ENCODE assay signal across 8 cellular contexts in the genomic region with DNA sequence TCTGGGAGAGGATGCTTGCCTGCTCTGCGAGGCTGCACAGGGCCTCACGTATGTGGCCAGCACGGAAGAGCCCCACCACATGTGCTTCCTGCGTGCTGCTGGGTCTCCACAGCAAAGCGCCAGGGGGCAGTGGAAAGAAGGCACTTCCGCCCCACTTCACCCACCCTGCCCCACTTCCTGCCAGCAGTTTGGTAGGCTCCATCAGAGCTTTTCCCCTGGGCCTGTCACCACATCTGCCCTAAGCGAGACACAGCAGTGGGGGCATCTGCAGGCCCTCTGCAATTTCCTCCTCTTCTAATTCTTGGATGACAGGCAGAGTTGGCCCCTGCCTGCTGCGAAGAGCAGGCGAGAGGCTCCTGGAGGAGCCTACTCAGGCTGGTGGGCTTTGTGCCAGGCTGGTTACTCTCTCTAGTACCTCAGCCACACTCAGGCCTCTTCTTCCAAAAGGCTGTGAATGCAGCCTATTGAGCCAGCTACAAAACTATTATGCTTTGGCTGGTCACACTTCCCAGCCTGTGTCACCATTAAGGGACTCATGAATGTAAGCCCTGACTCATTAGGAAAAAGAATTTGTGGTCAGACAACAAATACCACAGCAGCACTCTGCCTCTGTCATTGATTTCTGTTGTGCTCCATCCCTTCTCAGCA.
DNase-seq lines count a peak whose midpoint lies in the region; ATAC-seq and TF ChIP-seq lines count a peak whose summit lies in the region.

No MANE protein-coding gene starts in this region.

- no peaks in the 10 kb centered on the region for H3K36me3 ChIP-seq in GM06990 (ENCODE audit: control insufficient read depth, insufficient read depth, low read length)

- H3K4me3 ChIP-seq in GM06990 (replicated peaks; ENCODE audit: low read depth, low read length): no peak overlapping the region

- ATAC-seq in GM21515 (IDR thresholded peaks at IDR 0.05; ENCODE audit: unreplicated experiment): peak; percentile 82

- H3K27me3 ChIP-seq in GM06990 (replicated peaks; ENCODE audit: control insufficient read depth, insufficient read depth, low read length): no peaks in the 10 kb centered on the region

- DNase-seq in GM06990 (ENCODE audit: extremely low read depth, insufficient read length): peak; percentile 82
- DNase-seq in KG1 (lab: John Stamatoyannopoulos, UW): peak; percentile 88
- DNase-seq in activated CD4-positive, alpha-beta T cell treated with anti-CD3 and anti-CD28 coated beads, Interleukin-2, amount 50 U/mL, for 48 hours: peak; percentile 72 to 78
- peak; percentile 96 for DNase-seq in foreskin melanocyte
- DNase-seq in stimulated activated CD4-positive, alpha-beta T cell treated with anti-CD3 and anti-CD28 coated beads, Interleukin-4, amount 100 ng/mL, for 4 hours: peak; percentile 52 to 74
- DNase-seq in NCI-H128 (lab: John Stamatoyannopoulos, UW; ENCODE audit: unreplicated experiment): no peak
- no peak for DNase-seq in NCI-H526 (lab: John Stamatoyannopoulos, UW)

- TF ChIP-seq CTCF in GM06990 (IDR thresholded peaks at IDR 0.05; ENCODE audit: insufficient read depth, low read length, poor library complexity, severe bottlenecking): peak; percentile 62

Comparison
In these comparisons a context has a peak if more than half of its experiments do, and no peak if none do; other contexts are left out.
1. DNase-seq: peak in GM06990 (single experiment), KG1 (single experiment), activated CD4-positive, alpha-beta T cell treated with anti-CD3 and anti-CD28 coated beads, Interleukin-2, amount 50 U/mL, for 48 hours (2 of 2), foreskin melanocyte (single experiment) and stimulated activated CD4-positive, alpha-beta T cell treated with anti-CD3 and anti-CD28 coated beads, Interleukin-4, amount 100 ng/mL, for 4 hours (2 of 2); none in NCI-H128 (single experiment) and NCI-H526 (0 of 2).